Comparison of ENCODE assay signal across 8 cellular contexts in the genomic region with DNA sequence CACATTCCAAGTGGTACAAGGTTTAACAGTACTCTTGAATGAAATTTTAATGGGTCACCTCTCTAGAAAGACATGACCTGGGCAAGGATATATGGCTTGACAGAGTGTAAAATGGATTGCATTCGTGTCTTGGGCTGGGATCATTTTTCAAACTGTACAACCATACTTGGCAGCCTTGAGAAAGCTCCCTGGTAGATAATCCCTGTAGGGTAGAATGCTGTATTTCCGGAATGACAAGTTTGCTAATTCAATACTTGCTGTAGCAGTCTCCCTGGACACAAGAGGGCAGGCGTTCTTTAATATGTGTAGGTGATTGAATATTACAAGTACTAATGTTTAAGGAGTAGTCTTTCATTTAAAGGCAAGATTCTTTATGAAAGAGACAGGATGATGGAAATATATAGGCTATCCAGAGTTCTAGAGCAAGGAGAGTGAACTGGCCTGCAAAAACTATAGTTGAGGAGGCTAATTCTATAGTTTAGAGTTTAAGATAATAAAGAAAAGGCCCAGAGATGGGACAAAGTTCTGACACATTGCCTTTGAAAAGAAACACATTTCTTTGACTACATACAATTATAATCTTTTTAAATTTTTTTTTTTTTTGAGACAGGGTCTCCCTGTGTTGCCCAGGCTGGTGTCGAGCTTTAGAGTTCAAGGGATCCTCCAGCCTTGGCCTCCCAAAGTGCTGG. TPM values are rescaled to one million over a fixed set of nuclear protein-coding genes. Genes with fewer than 3 reads are reported as not detected.
DNase-seq lines count a peak whose midpoint lies in the region; ATAC-seq and TF ChIP-seq lines count a peak whose summit lies in the region.

No MANE protein-coding gene starts in this region.

- no peaks in the 10 kb centered on the region for H3F3A ChIP-seq in SK-N-SH (replicated peaks; ENCODE audit: insufficient read depth)

- CTCF ChIA-PET in SK-N-SH (lab: Yijun Ruan, JAX) = interaction anchor here (1.2 kb wide), 1 partner anchor 347 kb away, joined by 3 read pairs; no protein-coding TSS in a partner anchor

- H3K36me3 ChIP-seq in SK-N-SH (replicated peaks in 1 of 2; ENCODE audit: control insufficient read depth in 1 of 2, insufficient read depth in 2 of 2, low read length in 1 of 2) (no peaks in the 10 kb centered on the region), transverse colon (no peaks in the 10 kb centered on the region), sigmoid colon (no peaks in the 10 kb centered on the region)

- WGBS in SK-N-SH (ENCODE audit: low lambda C conversion rate) = 36% methylated on average over 4 of the region's 4 CpGs
- WGBS in right cardiac atrium = 46% methylated on average over 4 of the region's 4 CpGs
- WGBS in transverse colon (ENCODE audit: low coverage in 1 of 2), 2 donors = 39 to 61% methylated on average over 2 to 4 of the region's 4 CpGs
- 26 to 43% methylated on average over 4 of the region's 4 CpGs for WGBS in sigmoid colon, 2 donors

- ATAC-seq in right cardiac atrium = peak; percentile 43 to 47

- no peak overlapping the region for H3K9ac ChIP-seq in SK-N-SH

- H3K27me3 ChIP-seq in SK-N-SH (ENCODE audit: insufficient read depth) (no peaks in the 10 kb centered on the region), right cardiac atrium (ENCODE audit: control insufficient read depth, insufficient read depth) (no peaks in the 10 kb centered on the region), transverse colon (no peaks in the 10 kb centered on the region), sigmoid colon (no peaks in the 10 kb centered on the region)

- H3K4me3 ChIP-seq in SK-N-SH (ENCODE audit: low read depth in 2 of 2, low read length in 1 of 2) (no peak overlapping the region), right cardiac atrium (ENCODE audit: low read length) (no peak overlapping the region), transverse colon (no peak overlapping the region), sigmoid colon (no peak overlapping the region)

- no peak for TF ChIP-seq EP300 in SK-N-SH (IDR thresholded peaks at IDR 0.05; ENCODE audit: borderline replicate concordance in 1 of 2, low read depth in 1 of 2, low read length in 1 of 2)
- TF ChIP-seq EP300 in transverse colon (IDR thresholded peaks at IDR 0.05; ENCODE audit: low read depth) = no peak
- TF ChIP-seq EP300 in sigmoid colon (IDR thresholded peaks at IDR 0.05) = no peak

- H4K20me1 ChIP-seq in SK-N-SH (ENCODE audit: insufficient read depth) = no peaks in the 10 kb centered on the region

- in situ Hi-C loops in transverse colon (cut with MboI; ENCODE audit: low pct_ligation_motif_present in 1 of 4, low pct_unique_long_range_greater_than_20kb in 1 of 4, low sequenced_read_pairs in 3 of 4) = loop anchor here in 1 of 4 donors (25.0 kb wide), 1 partner anchor 98 kb away; no protein-coding TSS in a partner anchor

- no peaks in the 10 kb centered on the region for H3K79me2 ChIP-seq in SK-N-SH (ENCODE audit: insufficient read depth)

- no peaks in the 10 kb centered on the region for H3K4me1 ChIP-seq in SK-N-SH (ENCODE audit: control insufficient read depth in 1 of 2, insufficient read depth in 2 of 2, low read depth in 1 of 2, low read length in 1 of 2)
- H3K4me1 ChIP-seq in right cardiac atrium (ENCODE audit: control insufficient read depth, insufficient read depth, low read length) = no peaks in the 10 kb centered on the region
- H3K4me1 ChIP-seq in transverse colon = peaks cover 0 to 13% (median 4%) of the 10 kb centered on the region in 4 donors
- no peaks in the 10 kb centered on the region for H3K4me1 ChIP-seq in sigmoid colon

- TF ChIP-seq CTCF in LNCAP (IDR thresholded peaks at IDR 0.05) (peak; percentile 85), SK-N-SH (IDR thresholded peaks at IDR 0.05) (peak; percentile 32), transverse colon (IDR thresholded peaks at IDR 0.05) (peak; percentile 17 to 85 (median 60)), sigmoid colon (IDR thresholded peaks at IDR 0.05) (peak in 2 of 4 experiments; percentile 16 to 32)

- H3K9me2 ChIP-seq in SK-N-SH = no peaks in the 10 kb centered on the region

- H3K27ac ChIP-seq in SK-N-SH (ENCODE audit: low read depth in 2 of 2, low read length in 1 of 2) = no peak overlapping the region
- no peak overlapping the region for H3K27ac ChIP-seq in right cardiac atrium (ENCODE audit: low read length)
- H3K27ac ChIP-seq in transverse colon = peak overlapping the region; percentile 35 to 60 (median 49)
- H3K27ac ChIP-seq in sigmoid colon = no peak overlapping the region

- H3K9me3 ChIP-seq in SK-N-SH = no peaks in the 10 kb centered on the region
- no peaks in the 10 kb centered on the region for H3K9me3 ChIP-seq in right cardiac atrium (ENCODE audit: control insufficient read depth, low read length)
- H3K9me3 ChIP-seq in transverse colon = no peaks in the 10 kb centered on the region
- H3K9me3 ChIP-seq in sigmoid colon = no peaks in the 10 kb centered on the region

- TF ChIP-seq RAD21 in SK-N-SH (IDR thresholded peaks at IDR 0.05; ENCODE audit: low read length) = peak; percentile 10; the same call in 1 of the 2 replicates

- DNase-seq in Daoy (ENCODE audit: low read depth) (peak; percentile 23), SK-N-SH (peak; percentile 8), right cardiac atrium (no peak), transverse colon (peak; percentile 65), sigmoid colon (no peak)
- no peak for DNase-seq in activated CD4-positive, alpha-beta T cell treated with anti-CD3 and anti-CD28 coated beads for 48 hours
- no peak for DNase-seq in stimulated activated CD4-positive, alpha-beta T cell treated with anti-CD3 and anti-CD28 coated beads, Interleukin-12 subunit alpha, Interleukin-12 subunit beta, amount 100 ng/mL, for 4 hours

- no peak overlapping the region for H3K4me2 ChIP-seq in SK-N-SH

- TF ChIP-seq POLR2A in transverse colon (IDR thresholded peaks at IDR 0.05) (no peak), sigmoid colon (IDR thresholded peaks at IDR 0.05) (no peak)

- intact Hi-C loops in right cardiac atrium (cut with DNase I) (loop anchor here in 1 of 4 donors (10.0 kb wide), 1 partner anchor 101 kb away; no protein-coding TSS in a partner anchor), transverse colon (cut with DNase I; ENCODE audit: low total_unique reads) (no loop called here), sigmoid colon (cut with DNase I) (no loop called here)

- H2AFZ ChIP-seq in SK-N-SH (ENCODE audit: low read depth) = no peak overlapping the region

- POLR2A ChIA-PET in SK-N-SH (lab: Yijun Ruan, JAX) = no interaction called here

TF ChIP-seq in SK-N-SH, 30 proteins besides CTCF, POLR2A, EP300 and RAD21:
- TF ChIP-seq NFIC (IDR thresholded peaks at IDR 0.05; ENCODE audit: borderline replicate concordance) (no peak), CHD2 (IDR thresholded peaks at IDR 0.05; ENCODE audit: low read length, partially characterized antibody) (no peak), NRF1 (IDR thresholded peaks at IDR 0.05; ENCODE audit: low read depth, low read length) (no peak), GABPA (IDR thresholded peaks at IDR 0.05; ENCODE audit: low read depth) (no peak), JUND (IDR thresholded peaks at IDR 0.05) (no peak), GATA2 (CRISPR knock-in tag; IDR thresholded peaks at IDR 0.05) (no peak), FOXM1 (IDR thresholded peaks at IDR 0.05; ENCODE audit: low read depth) (no peak), TEAD4 (IDR thresholded peaks at IDR 0.05; ENCODE audit: borderline replicate concordance, insufficient read depth) (no peak), SIN3A (IDR thresholded peaks at IDR 0.05; ENCODE audit: borderline replicate concordance, low read depth, low read length) (no peak), FOXJ3 (CRISPR knock-in tag; IDR thresholded peaks at IDR 0.05) (no peak), POLR2AphosphoS5 (IDR thresholded peaks at IDR 0.05; ENCODE audit: low read depth, low read length) (no peak)
- TF ChIP-seq, protein P1, sequence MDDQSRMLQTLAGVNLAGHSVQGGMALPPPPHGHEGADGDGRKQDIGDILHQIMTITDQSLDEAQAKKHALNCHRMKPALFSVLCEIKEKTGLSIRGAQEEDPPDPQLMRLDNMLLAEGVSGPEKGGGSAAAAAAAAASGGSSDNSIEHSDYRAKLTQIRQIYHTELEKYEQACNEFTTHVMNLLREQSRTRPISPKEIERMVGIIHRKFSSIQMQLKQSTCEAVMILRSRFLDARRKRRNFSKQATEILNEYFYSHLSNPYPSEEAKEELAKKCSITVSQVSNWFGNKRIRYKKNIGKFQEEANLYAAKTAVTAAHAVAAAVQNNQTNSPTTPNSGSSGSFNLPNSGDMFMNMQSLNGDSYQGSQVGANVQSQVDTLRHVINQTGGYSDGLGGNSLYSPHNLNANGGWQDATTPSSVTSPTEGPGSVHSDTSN (IDR thresholded peaks at IDR 0.05) = no peak

RNA-seq across cellular contexts. Expression of a gene that starts 53.4 kb away (rescaled TPM):
- total RNA-seq in Daoy (2014; rRNA removed; shearing (Covaris generic)) = 1.9 and 3.5 TPM in 2 replicates
- 0.03 and 0.10 TPM in 2 replicates for polyA plus RNA-seq in SK-N-SH (2012; rRNA removed)
- polyA plus RNA-seq in SK-N-SH (2012; cell fraction: cytosol; rRNA removed) = 0.09 TPM in 1 of 2 replicates, not detected in the other
- polyA plus RNA-seq in SK-N-SH (2012; cell fraction: nucleus; rRNA removed) = not detected in 2 replicates
- 10 to 100 TPM; 22.1 to 30.9 (median 23.9) TPM for total RNA-seq in right cardiac atrium
- 12.7 TPM for polyA plus RNA-seq in right cardiac atrium
- total RNA-seq in transverse colon = 10 to 100 TPM; 30.8 to 74.6 (median 40.4) TPM
- total RNA-seq in sigmoid colon = 10 to 100 TPM in 2 of 4 donors, 1 to 10 TPM in 2; 8.7 to 16.2 (median 11.8) TPM
- 10 to 100 TPM; 15.6 to 24.4 (median 18.3) TPM for polyA plus RNA-seq in sigmoid colon

Comparison
In these comparisons a context has a peak if more than half of its experiments do, and no peak if none do; other contexts are left out.
1. DNase-seq: peak in Daoy (single experiment), SK-N-SH (single experiment) and transverse colon (single experiment); none in right cardiac atrium (0 of 3), activated CD4-positive, alpha-beta T cell treated with anti-CD3 and anti-CD28 coated beads for 48 hours (single experiment), stimulated activated CD4-positive, alpha-beta T cell treated with anti-CD3 and anti-CD28 coated beads, Interleukin-12 subunit alpha, Interleukin-12 subunit beta, amount 100 ng/mL, for 4 hours (single experiment) and sigmoid colon (single experiment).
2. H3K27ac ChIP-seq: peak in transverse colon (4 of 4); none in SK-N-SH (0 of 2), right cardiac atrium (single experiment) and sigmoid colon (0 of 4).